Comparison of ENCODE assay signal across 1 cellular context in the genomic region with DNA sequence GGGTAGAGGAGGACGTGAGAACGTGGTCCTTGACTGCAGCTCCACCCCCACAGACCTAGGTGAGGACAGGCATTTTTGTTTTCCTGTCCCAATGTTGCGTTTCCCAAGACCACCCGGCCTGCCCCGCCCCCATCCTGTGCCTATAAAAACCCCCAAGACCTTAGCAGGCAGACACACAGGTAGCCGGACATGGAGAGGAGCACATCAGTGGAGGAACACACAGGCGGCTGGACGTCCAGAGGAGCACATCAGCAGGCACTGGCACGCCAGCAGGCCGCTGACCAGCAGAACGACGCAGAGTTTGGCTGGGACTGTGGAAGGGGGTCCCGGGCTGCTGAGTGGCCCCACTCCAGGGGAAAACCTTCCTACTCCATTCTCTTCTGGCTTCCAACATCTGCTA.
TF ChIP-seq lines count a peak whose summit lies in the region.

No MANE protein-coding gene starts in this region.

TF ChIP-seq in IMR-90, 13 proteins besides CTCF, POLR2A, EP300 and RAD21:
- TF ChIP-seq FOS (IDR thresholded peaks at IDR 0.05; ENCODE audit: low read depth, low read length) (no peak), MXI1 (IDR thresholded peaks at IDR 0.05; ENCODE audit: borderline replicate concordance, low read depth, low read length) (no peak), CEBPB (IDR thresholded peaks at IDR 0.05; ENCODE audit: low read depth, low read length) (no peak), ELK1 (IDR thresholded peaks at IDR 0.05; ENCODE audit: borderline replicate concordance, low read depth, low read length) (no peak)
